Comparison of ENCODE assay signal across 1 cellular context in the genomic region with DNA sequence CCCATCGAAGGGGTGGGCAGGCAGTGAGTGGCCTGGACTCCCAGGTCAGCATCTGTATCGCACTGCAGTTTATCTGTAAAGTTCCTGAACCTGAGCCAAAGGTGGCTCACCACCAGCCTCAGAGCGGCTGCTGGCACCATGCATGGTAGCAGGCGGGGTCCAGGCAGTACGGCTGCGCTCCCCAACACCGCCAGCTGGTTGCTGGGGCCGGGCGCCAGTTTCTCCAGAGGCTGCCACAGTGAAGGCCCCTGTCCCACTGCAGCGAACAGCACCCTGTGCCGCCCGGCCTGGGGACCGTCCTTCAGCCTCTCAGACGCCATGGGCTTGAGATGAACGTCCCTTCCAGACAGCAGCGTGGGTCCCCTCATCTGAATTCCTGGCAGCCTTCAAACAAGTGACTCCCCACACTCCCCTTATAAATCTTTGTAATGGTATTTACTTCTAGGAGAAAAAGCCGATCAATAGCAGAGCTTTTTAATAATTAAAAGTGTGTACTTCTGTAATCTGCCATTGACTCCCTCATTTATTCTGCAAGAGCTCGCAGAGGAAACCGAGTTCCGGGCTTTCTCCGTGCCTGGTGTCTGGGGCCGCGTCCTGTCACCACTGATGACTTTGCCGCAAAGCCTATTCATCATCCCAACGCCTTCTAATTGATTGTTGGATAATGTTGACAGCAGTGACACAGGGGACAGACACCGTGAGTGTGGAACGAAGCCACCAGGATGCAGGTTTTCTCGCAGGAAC.
TF ChIP-seq lines count a peak whose summit lies in the region.

No MANE protein-coding gene starts in this region.

TF ChIP-seq in GM23338, 12 proteins besides CTCF, POLR2A, EP300 and RAD21 (continued from another document):
- no peak for TF ChIP-seq EZH2phosphoT487 (IDR thresholded peaks at IDR 0.05; ENCODE audit: unreplicated experiment)
- TF ChIP-seq JUNB (IDR thresholded peaks at IDR 0.05; ENCODE audit: unreplicated experiment) = no peak
- TF ChIP-seq EZH2 (IDR thresholded peaks at IDR 0.05; ENCODE audit: low read depth, unreplicated experiment) = no peak
- TF ChIP-seq ZNF114 (CRISPR knock-in tag; IDR thresholded peaks at IDR 0.05) = no peak
- no peak for TF ChIP-seq STAT1 (IDR thresholded peaks at IDR 0.05; ENCODE audit: unreplicated experiment)
- no peak for TF ChIP-seq REST (IDR thresholded peaks at IDR 0.05; ENCODE audit: unreplicated experiment)
- TF ChIP-seq, protein P1, sequence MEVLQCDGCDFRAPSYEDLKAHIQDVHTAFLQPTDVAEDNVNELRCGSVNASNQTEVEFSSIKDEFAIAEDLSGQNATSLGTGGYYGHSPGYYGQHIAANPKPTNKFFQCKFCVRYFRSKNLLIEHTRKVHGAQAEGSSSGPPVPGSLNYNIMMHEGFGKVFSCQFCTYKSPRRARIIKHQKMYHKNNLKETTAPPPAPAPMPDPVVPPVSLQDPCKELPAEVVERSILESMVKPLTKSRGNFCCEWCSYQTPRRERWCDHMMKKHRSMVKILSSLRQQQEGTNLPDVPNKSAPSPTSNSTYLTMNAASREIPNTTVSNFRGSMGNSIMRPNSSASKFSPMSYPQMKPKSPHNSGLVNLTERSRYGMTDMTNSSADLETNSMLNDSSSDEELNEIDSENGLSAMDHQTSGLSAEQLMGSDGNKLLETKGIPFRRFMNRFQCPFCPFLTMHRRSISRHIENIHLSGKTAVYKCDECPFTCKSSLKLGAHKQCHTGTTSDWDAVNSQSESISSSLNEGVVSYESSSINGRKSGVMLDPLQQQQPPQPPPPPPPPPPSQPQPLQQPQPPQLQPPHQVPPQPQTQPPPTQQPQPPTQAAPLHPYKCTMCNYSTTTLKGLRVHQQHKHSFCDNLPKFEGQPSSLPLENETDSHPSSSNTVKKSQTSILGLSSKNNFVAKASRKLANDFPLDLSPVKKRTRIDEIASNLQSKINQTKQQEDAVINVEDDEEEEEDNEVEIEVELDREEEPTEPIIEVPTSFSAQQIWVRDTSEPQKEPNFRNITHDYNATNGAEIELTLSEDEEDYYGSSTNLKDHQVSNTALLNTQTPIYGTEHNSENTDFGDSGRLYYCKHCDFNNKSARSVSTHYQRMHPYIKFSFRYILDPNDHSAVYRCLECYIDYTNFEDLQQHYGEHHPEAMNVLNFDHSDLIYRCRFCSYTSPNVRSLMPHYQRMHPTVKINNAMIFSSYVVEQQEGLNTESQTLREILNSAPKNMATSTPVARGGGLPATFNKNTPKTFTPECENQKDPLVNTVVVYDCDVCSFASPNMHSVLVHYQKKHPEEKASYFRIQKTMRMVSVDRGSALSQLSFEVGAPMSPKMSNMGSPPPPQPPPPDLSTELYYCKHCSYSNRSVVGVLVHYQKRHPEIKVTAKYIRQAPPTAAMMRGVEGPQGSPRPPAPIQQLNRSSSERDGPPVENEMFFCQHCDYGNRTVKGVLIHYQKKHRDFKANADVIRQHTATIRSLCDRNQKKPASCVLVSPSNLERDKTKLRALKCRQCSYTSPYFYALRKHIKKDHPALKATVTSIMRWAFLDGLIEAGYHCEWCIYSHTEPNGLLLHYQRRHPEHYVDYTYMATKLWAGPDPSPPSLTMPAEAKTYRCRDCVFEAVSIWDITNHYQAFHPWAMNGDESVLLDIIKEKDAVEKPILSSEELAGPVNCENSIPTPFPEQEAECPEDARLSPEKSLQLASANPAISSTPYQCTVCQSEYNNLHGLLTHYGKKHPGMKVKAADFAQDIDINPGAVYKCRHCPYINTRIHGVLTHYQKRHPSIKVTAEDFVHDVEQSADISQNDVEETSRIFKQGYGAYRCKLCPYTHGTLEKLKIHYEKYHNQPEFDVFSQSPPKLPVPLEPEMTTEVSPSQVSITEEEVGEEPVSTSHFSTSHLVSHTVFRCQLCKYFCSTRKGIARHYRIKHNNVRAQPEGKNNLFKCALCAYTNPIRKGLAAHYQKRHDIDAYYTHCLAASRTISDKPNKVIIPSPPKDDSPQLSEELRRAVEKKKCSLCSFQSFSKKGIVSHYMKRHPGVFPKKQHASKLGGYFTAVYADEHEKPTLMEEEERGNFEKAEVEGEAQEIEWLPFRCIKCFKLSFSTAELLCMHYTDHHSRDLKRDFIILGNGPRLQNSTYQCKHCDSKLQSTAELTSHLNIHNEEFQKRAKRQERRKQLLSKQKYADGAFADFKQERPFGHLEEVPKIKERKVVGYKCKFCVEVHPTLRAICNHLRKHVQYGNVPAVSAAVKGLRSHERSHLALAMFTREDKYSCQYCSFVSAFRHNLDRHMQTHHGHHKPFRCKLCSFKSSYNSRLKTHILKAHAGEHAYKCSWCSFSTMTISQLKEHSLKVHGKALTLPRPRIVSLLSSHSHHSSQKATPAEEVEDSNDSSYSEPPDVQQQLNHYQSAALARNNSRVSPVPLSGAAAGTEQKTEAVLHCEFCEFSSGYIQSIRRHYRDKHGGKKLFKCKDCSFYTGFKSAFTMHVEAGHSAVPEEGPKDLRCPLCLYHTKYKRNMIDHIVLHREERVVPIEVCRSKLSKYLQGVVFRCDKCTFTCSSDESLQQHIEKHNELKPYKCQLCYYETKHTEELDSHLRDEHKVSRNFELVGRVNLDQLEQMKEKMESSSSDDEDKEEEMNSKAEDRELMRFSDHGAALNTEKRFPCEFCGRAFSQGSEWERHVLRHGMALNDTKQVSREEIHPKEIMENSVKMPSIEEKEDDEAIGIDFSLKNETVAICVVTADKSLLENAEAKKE (CRISPR knock-in tag; IDR thresholded peaks at IDR 0.05) = no peak
- TF ChIP-seq POLR2AphosphoS5 (IDR thresholded peaks at IDR 0.05; ENCODE audit: low read depth) = no peak
- no peak for TF ChIP-seq CREB1 (CRISPR knock-in tag; IDR thresholded peaks at IDR 0.05; ENCODE audit: low read depth)
